In the genomic region with DNA sequence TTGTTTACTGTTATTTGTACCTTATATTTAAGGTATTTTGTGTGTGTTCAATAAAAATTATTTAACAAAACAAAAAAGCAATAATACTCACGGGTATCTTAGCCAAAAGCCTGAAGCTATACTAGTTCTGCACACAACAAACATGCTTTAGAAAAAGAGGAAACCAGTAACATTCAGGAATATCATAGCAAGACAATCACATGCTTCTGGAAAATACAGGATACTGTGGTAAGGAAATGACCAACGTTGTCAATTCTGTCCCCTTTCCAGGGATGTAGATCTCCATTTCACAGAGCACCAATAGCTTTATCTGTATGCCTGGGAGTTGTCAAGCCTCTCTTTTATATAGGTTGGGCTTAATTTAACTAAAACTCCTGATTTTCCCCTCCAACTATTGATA, we compare ENCODE assay signal across 20 cellular contexts.
"Had no signal": no experiment of that assay in that cellular context is flagged by ENCODE, and none has a peak within 500 bp of the region (broad histone marks: within the 10 kb centered on the region; RNA-seq: fewer than 3 reads in every experiment).

No MANE protein-coding gene starts in this region.

- H3K27ac ChIP-seq: body of pancreas, colonic mucosa, esophagus squamous epithelium, right atrium auricular region, tibial artery, uterus had no signal

- H3K27me3 ChIP-seq: body of pancreas, colonic mucosa, esophagus squamous epithelium, right atrium auricular region, tibial artery, uterus had no signal

- H3K36me3 ChIP-seq: colonic mucosa, esophagus squamous epithelium, right atrium auricular region, tibial artery, uterus had no signal

- DNase-seq: activated B cell treated with CpG ODN at 0.5 μM for 24 hours; activated CD4-positive, alpha-beta T cell treated with anti-CD3 and anti-CD28 coated beads, Interleukin-2, amount 10 ng/mL, durations not matched to agents 24 days and 14 days; activated CD8-positive, alpha-beta memory T cell treated with anti-CD3 and anti-CD28 coated beads, Interleukin-2, amount 50 U/mL, for 48 hours; activated gamma-delta T cell; activated T-cell treated with anti-CD3 and anti-CD28 coated beads, Interleukin-2, amount 50 U/mL, for 72 hours; amniotic stem cell; body of pancreas; central memory CD4-positive, alpha-beta T cell; colonic mucosa; effector CD8-positive, alpha-beta T cell; esophagus squamous epithelium; kidney glomerular epithelial cell; left ventricle myocardium superior; nucleus accumbens; stimulated activated CD4-positive, alpha-beta T cell treated with anti-CD3 and anti-CD28 coated beads, Interleukin-15, amount 100 ng/mL, for 24 hours; stimulated activated CD4-positive, alpha-beta T cell treated with anti-CD3 and anti-CD28 coated beads, Interleukin-4, amount 100 ng/mL, for 1 hour; stimulated activated naive B cell treated with anti-CD40 and anti-IgM and Interleukin-4, amounts not matched to agents 10 μg/mL and 1 μg/mL and 100 μg/mL, for 72 hours; tibial artery; uterus had no signal

- H3K4me3 ChIP-seq: body of pancreas, colonic mucosa, esophagus squamous epithelium, right atrium auricular region, tibial artery, uterus had no signal

- H3K4me1 ChIP-seq: body of pancreas, colonic mucosa, esophagus squamous epithelium, right atrium auricular region, tibial artery, uterus had no signal

- H3K9me3 ChIP-seq: body of pancreas, colonic mucosa, esophagus squamous epithelium, right atrium auricular region, tibial artery, uterus had no signal
